1 cellular context compared by ENCODE assay signal in genomic region chr13:102394158-102395053, GRCh38.
TF ChIP-seq lines count a peak whose summit lies in the region.

No MANE protein-coding gene starts in this region.

TF ChIP-seq in HEK293, 187 proteins besides CTCF, POLR2A, EP300 and RAD21 (continued from another document and continues in another):
- TF ChIP-seq ZNF518A (tag by site-specific recombination; conservative IDR thresholded peaks at IDR 0.05; ENCODE audit: low read depth) (peak; percentile 66), ZNF426 (tag by site-specific recombination; IDR thresholded peaks at IDR 0.05) (no peak), ZNF26 (tag by site-specific recombination; IDR thresholded peaks at IDR 0.05) (no peak), REST (tag by site-specific recombination; IDR thresholded peaks at IDR 0.05) (0 out of 2 replicates have a peak, but pooled peaks have one; percentile 37), INSM2 (tag by site-specific recombination; IDR thresholded peaks at IDR 0.05) (no peak), ZEB2 (tag by site-specific recombination; IDR thresholded peaks at IDR 0.05) (0 out of 2 replicates have a peak, but pooled peaks have one; percentile 23), ZNF830 (tag by site-specific recombination; IDR thresholded peaks at IDR 0.05; ENCODE audit: low read depth) (no peak), ZBTB10 (tag by site-specific recombination; IDR thresholded peaks at IDR 0.05) (peak; percentile 64), ZNF48 (tag by site-specific recombination; IDR thresholded peaks at IDR 0.05) (no peak), ZNF610 (tag by site-specific recombination; IDR thresholded peaks at IDR 0.05; ENCODE audit: borderline replicate concordance) (no peak), ZSCAN5A (tag by site-specific recombination; IDR thresholded peaks at IDR 0.05) (no peak), PRDM2 (tag by site-specific recombination; IDR thresholded peaks at IDR 0.05; ENCODE audit: borderline replicate concordance) (no peak), KLF16 (tag by site-specific recombination; IDR thresholded peaks at IDR 0.05) (no peak), ZNF23 (tag by site-specific recombination; IDR thresholded peaks at IDR 0.05; ENCODE audit: borderline replicate concordance) (no peak), ZNF121 (tag by site-specific recombination; IDR thresholded peaks at IDR 0.05) (no peak), ZBTB21 (tag by site-specific recombination; IDR thresholded peaks at IDR 0.05) (no peak), MZF1 (tag by site-specific recombination; IDR thresholded peaks at IDR 0.05; ENCODE audit: borderline replicate concordance) (no peak), ZNF138 (tag by site-specific recombination; IDR thresholded peaks at IDR 0.05; ENCODE audit: borderline replicate concordance) (no peak), ZNF488 (tag by site-specific recombination; IDR thresholded peaks at IDR 0.05) (no peak), ZNF354C (tag by site-specific recombination; IDR thresholded peaks at IDR 0.05; ENCODE audit: borderline replicate concordance, low read depth) (no peak), IKZF3 (tag by site-specific recombination; IDR thresholded peaks at IDR 0.05) (no peak), ZNF394 (tag by site-specific recombination; IDR thresholded peaks at IDR 0.05; ENCODE audit: borderline replicate concordance) (no peak), PATZ1 (tag by site-specific recombination; IDR thresholded peaks at IDR 0.05) (peak; percentile 37; the same call in 1 of the 2 replicates)
